In genomic region chr18:9708057-9708881, GRCh38 we compare ENCODE assay signal across 1 cellular context.
TF ChIP-seq lines count a peak whose summit lies in the region.

A gene with protein sequence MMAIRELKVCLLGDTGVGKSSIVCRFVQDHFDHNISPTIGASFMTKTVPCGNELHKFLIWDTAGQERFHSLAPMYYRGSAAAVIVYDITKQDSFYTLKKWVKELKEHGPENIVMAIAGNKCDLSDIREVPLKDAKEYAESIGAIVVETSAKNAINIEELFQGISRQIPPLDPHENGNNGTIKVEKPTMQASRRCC (plus strand): TSS chr18:9708301. CDS start chr18:9708406, 105 bp downstream.

TF ChIP-seq in H1, 55 proteins besides CTCF, POLR2A, EP300 and RAD21 (continued from another document):
- TF ChIP-seq EGR1 (IDR thresholded peaks at IDR 0.05; ENCODE audit: borderline replicate concordance, low read depth, low read length) (peak; percentile 60; the same call in 1 of the 2 replicates), PHF8 (conservative IDR thresholded peaks at IDR 0.05; ENCODE audit: low read depth, low read length) (peak; percentile 56; the same call in 1 of the 2 replicates), KDM4A (IDR thresholded peaks at IDR 0.05; ENCODE audit: low read depth, low read length, severe bottlenecking) (peak; percentile 91), RBBP5 (IDR thresholded peaks at IDR 0.05; ENCODE audit: borderline replicate concordance, low read depth, low read length) (peak; percentile 63), BACH1 (IDR thresholded peaks at IDR 0.05; ENCODE audit: low read length) (no peak), ASH2L (IDR thresholded peaks at IDR 0.05; ENCODE audit: low read length) (peak; percentile 43), GTF2F1 (IDR thresholded peaks at IDR 0.05; ENCODE audit: borderline replicate concordance, low read depth, low read length) (no peak), SRF (IDR thresholded peaks at IDR 0.05; ENCODE audit: low read depth, low read length) (no peak), CTBP2 (IDR thresholded peaks at IDR 0.05; ENCODE audit: borderline replicate concordance, insufficient read depth, insufficient read length, low read length) (peak; percentile 28)
